ENCODE assay signal across 8 cellular contexts in genomic region chr10:97701438-97702064, GRCh38. TPM values are rescaled to one million over a fixed set of nuclear protein-coding genes. Genes with fewer than 3 reads are reported as not detected.
DNase-seq lines count a peak whose midpoint lies in the region; ATAC-seq and TF ChIP-seq lines count a peak whose summit lies in the region.

No MANE protein-coding gene starts in this region.

- peak; percentile 83 for ATAC-seq in GM19043 (IDR thresholded peaks at IDR 0.05; ENCODE audit: low read depth, unreplicated experiment)
- no peak for ATAC-seq in HG03139 (IDR thresholded peaks at IDR 0.05; ENCODE audit: unreplicated experiment)

- no peak for TF ChIP-seq POLR2A in sigmoid colon (IDR thresholded peaks at IDR 0.05)

- CTCF ChIA-PET in RWPE1 (lab: Yijun Ruan, JAX), result interaction anchor here (0.5 to 3.3 kb wide), 21 partner anchors 8 to 348 kb away, joined by 3 to 51 read pairs (median 4); partner anchors contain the start of genes AVPI1, MARVELD1 and ZFYVE27

- WGBS in sigmoid colon, 2 donors, result 42 to 47% methylated on average over 11 of the region's 11 CpGs

- H3K9me3 ChIP-seq in sigmoid colon, result no peaks in the 10 kb centered on the region

- in situ Hi-C loops in KBM-7 (cut with MboI; ENCODE audit: low pct_unique_long_range_greater_than_20kb, low sequenced_read_pairs), result no loop called here
- in situ Hi-C loops in astrocyte of the cerebellum (cut with HindIII; ENCODE audit: low sequenced_read_pairs), result no loop called here

- H3K27ac ChIP-seq in RWPE1 (peak overlapping the region; percentile 58), sigmoid colon (no peak overlapping the region)

- TF ChIP-seq CTCF in RWPE1 (conservative IDR thresholded peaks at IDR 0.05; ENCODE audit: low read depth), result peak; percentile 88
- TF ChIP-seq CTCF in astrocyte of the cerebellum (IDR thresholded peaks at IDR 0.05; ENCODE audit: low read depth, low read length, missing control alignments), result peak; percentile 96
- peak; percentile 71 to 89 (median 80) for TF ChIP-seq CTCF in sigmoid colon (IDR thresholded peaks at IDR 0.05)

- peak; percentile 34 for DNase-seq in COR-L47 (lab: John Stamatoyannopoulos, UW)
- DNase-seq in KBM-7, result peak; percentile 82
- DNase-seq in RWPE1 (ENCODE audit: low spot score), result peak; percentile 78
- peak; percentile 56 for DNase-seq in astrocyte of the cerebellum (ENCODE audit: low read depth)
- peak; percentile 77 for DNase-seq in hepatic stellate cell (ENCODE audit: low spot score)
- no peak for DNase-seq in sigmoid colon

- no peaks in the 10 kb centered on the region for H3K4me1 ChIP-seq in sigmoid colon

- TF ChIP-seq EP300 in sigmoid colon (IDR thresholded peaks at IDR 0.05), result no peak

- intact Hi-C loops in sigmoid colon (cut with DNase I), result loop anchor here (1.0 kb wide), 1 partner anchor 30 kb away; no protein-coding TSS in a partner anchor

- H3K27me3 ChIP-seq in sigmoid colon, result no peaks in the 10 kb centered on the region

- POLR2A ChIA-PET in RWPE1 (lab: Yijun Ruan, JAX; ENCODE audit: low non-redundant PET), result interaction anchor here (1.2 to 1.3 kb wide), 2 partner anchors 13 to 15 kb away, joined by 3 to 5 read pairs; partner anchors contain the start of gene AVPI1

- H3K36me3 ChIP-seq in sigmoid colon, result no peaks in the 10 kb centered on the region

- H3K4me3 ChIP-seq in astrocyte of the cerebellum (ENCODE audit: low read depth, low read length) (no peak overlapping the region), sigmoid colon (no peak overlapping the region)

RNA-seq across cellular contexts. Expression of gene MARVELD1, which starts 12.0 kb away (rescaled TPM):
- 10 to 100 TPM; 17.3 to 40.7 (median 22.0) TPM for total RNA-seq in sigmoid colon
- 10 to 100 TPM; 16.2 to 22.2 (median 16.7) TPM for polyA plus RNA-seq in sigmoid colon

RNA-seq across cellular contexts. Expression of gene AVPI1, which starts 14.5 kb away (rescaled TPM):
- total RNA-seq in sigmoid colon, result 10 to 100 TPM; 10.5 to 16.1 (median 12.2) TPM
- 10 to 100 TPM; 22.6 to 58.3 (median 31.8) TPM for polyA plus RNA-seq in sigmoid colon

RNA-seq across cellular contexts. Expression of gene ZFYVE27, which starts 35.4 kb away (rescaled TPM):
- 10 to 100 TPM in 3 of 4 donors, 1 to 10 TPM in 1; 8.9 to 15.9 (median 12.4) TPM for total RNA-seq in sigmoid colon
- 10 to 100 TPM in 1 of 3 donors, 1 to 10 TPM in 2; 7.2 to 42.2 (median 7.9) TPM for polyA plus RNA-seq in sigmoid colon
